In the genomic region with DNA sequence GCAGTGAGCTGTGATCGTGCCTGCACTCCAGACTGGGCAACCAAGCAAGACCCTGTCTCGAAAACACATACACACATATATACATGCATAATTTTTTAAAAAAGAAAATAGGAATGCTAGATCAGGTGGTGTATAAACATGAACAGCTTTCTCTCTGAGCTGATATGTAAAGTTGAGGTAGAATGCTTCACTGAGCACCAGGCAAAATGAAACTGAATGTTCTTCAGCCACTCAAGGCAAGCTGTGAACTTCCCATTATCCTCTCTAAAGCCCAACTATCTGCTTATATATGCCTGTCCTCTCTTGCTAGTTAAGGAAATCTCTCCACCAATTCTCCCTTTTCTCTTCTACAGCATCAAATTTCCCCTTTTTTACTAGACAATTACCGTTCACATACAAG, we compare ENCODE assay signal across 13 cellular contexts.
DNase-seq lines count a peak whose midpoint lies in the region; ATAC-seq and TF ChIP-seq lines count a peak whose summit lies in the region.
"Had no signal": no experiment of that assay in that cellular context is flagged by ENCODE, and none has a peak within 500 bp of the region (broad histone marks: within the 10 kb centered on the region; RNA-seq: fewer than 3 reads in every experiment).

No MANE protein-coding gene starts in this region.

- H3K27me3 Mint-ChIP-seq in CD14-positive monocyte (ENCODE audit: low read depth in 3 of 3): peaks cover 2 to 9% (median 4%) of the 10 kb centered on the region in 3 donors

- H3K9me3 Mint-ChIP-seq in CD14-positive monocyte: no peaks in the 10 kb centered on the region
- H3K9me3 Mint-ChIP-seq: naive thymus-derived CD8-positive, alpha-beta T cell had no signal

- H3K36me3 Mint-ChIP-seq in CD14-positive monocyte: no peaks in the 10 kb centered on the region
- H3K36me3 Mint-ChIP-seq: naive thymus-derived CD8-positive, alpha-beta T cell had no signal

- peaks cover 2% of the 10 kb centered on the region for H3K4me1 Mint-ChIP-seq in CD14-positive monocyte

- H3K27ac Mint-ChIP-seq in CD14-positive monocyte: no peak overlapping the region
- H3K27ac Mint-ChIP-seq: activated CD8-positive, alpha-beta T cell treated with anti-CD3 and anti-CD28 coated beads, Interleukin-2, amount 10 ng/mL, durations not matched to agents 7 days and 5 days; naive thymus-derived CD8-positive, alpha-beta T cell had no signal

- H3K4me3 Mint-ChIP-seq in CD14-positive monocyte: no peak overlapping the region
- H3K4me3 Mint-ChIP-seq: activated CD8-positive, alpha-beta T cell treated with anti-CD3 and anti-CD28 coated beads, Interleukin-2, amount 10 ng/mL, durations not matched to agents 7 days and 5 days; naive thymus-derived CD8-positive, alpha-beta T cell had no signal

- intact Hi-C loops in Right ventricle myocardium superior (cut with DNase I): no loop called here
- intact Hi-C loops in CD14-positive monocyte (cut with micrococcal nuclease): no loop called here

- ATAC-seq in GM18499 (IDR thresholded peaks at IDR 0.05; ENCODE audit: insufficient read depth, unreplicated experiment) (peak; percentile 96), GM19468 (IDR thresholded peaks at IDR 0.05; ENCODE audit: extremely low read depth, unreplicated experiment) (peak; percentile 75), HG02885 (IDR thresholded peaks at IDR 0.05; ENCODE audit: poor library complexity, unreplicated experiment) (peak; percentile 96), HG03558 (IDR thresholded peaks at IDR 0.05; ENCODE audit: extremely low read depth, unreplicated experiment) (peak; percentile 85), Right ventricle myocardium superior (ENCODE audit: poor library complexity) (no peak)
- ATAC-seq: activated CD8-positive, alpha-beta T cell treated with anti-CD3 and anti-CD28 coated beads, Interleukin-2, amount 10 ng/mL, durations not matched to agents 7 days and 5 days; naive thymus-derived CD8-positive, alpha-beta T cell had no signal

- TF ChIP-seq CTCF in CD14-positive monocyte (IDR thresholded peaks at IDR 0.05): no peak

- no peak for DNase-seq in NCI-H1417 treated with DMSO at 0.1 percent for 48 hours (lab: John Stamatoyannopoulos, UW)
- no peak for DNase-seq in Right ventricle myocardium superior
- DNase-seq in NCI-H2107 treated with DMSO at 0.1 percent for 48 hours (lab: John Stamatoyannopoulos, UW; ENCODE audit: unreplicated experiment): no peak
- no peak for DNase-seq in CD14-positive monocyte (ENCODE audit: low spot score)
- DNase-seq: activated CD8-positive, alpha-beta T cell treated with anti-CD3 and anti-CD28 coated beads, Interleukin-2, amount 10 ng/mL, durations not matched to agents 7 days and 5 days; activated naive CD4-positive, alpha-beta T cell treated with anti-CD3 and anti-CD28 coated beads, Interleukin-2, amount 50 U/mL, for 16 hours; cortex of kidney; kidney glomerular epithelial cell; naive thymus-derived CD8-positive, alpha-beta T cell had no signal
